Comparison of ENCODE assay signal across 9 cellular contexts in the genomic region with DNA sequence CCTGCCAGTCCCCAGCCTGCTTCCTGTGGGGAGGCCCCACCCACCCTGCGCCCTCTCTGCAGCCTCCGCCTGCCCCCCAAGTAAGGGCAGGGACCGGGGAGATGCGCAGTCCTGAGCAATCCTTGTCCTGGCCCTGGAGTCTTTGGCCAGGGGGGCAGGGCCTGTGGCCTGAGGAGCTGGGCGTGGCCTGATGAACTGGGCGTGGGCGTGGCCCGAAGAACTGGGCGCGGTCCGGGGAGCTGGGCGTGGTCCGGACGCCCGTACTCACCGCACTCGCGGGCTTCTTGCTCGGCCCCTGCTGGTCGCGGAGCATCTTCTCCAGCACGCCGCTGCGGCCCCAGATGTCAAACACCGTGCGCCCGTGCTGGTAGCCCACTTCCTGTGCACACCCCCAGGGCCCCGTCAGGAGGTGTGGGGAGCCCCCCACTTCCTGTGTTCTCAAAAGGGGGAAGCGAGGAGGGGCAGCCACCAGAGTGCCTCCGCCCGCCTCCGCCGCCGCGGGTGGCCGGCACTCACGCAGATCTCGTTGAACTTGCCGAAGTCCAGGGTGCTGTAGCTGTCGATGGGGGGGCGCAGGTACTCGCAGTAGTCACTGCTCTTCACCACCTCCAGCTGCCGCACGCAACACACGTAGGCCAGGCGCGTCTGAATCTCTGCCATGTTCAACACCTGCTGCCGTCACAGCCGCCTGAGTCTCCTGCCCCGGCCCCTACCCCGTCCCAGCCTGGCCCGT. TPM values are rescaled to one million over a fixed set of nuclear protein-coding genes. Genes with fewer than 3 reads are reported as not detected.
DNase-seq lines count a peak whose midpoint lies in the region; ATAC-seq, FAIRE-seq and TF ChIP-seq lines count a peak whose summit lies in the region.
"Had no signal": no experiment of that assay in that cellular context is flagged by ENCODE, and none has a peak within 500 bp of the region (broad histone marks: within the 10 kb centered on the region; RNA-seq: fewer than 3 reads in every experiment).

No MANE protein-coding gene starts in this region.

- H3K9ac ChIP-seq in K562 (ENCODE audit: insufficient read depth in 1 of 2, low read depth in 2 of 2, low read length in 2 of 2) (peak overlapping the region in 1 of 2 experiments; percentile 97; a peak in 2 of 4 replicates), neural progenitor cell (no peak overlapping the region)

- H3K9me1 ChIP-seq in K562 (ENCODE audit: control insufficient read depth, insufficient read depth, low read length), result no peaks in the 10 kb centered on the region

- peak overlapping the region; percentile 86 for H2AFZ ChIP-seq in K562 (ENCODE audit: low read depth, low read length)
- no peak overlapping the region for H2AFZ ChIP-seq in neural progenitor cell (replicated peaks)

- peak; percentile 37 for ATAC-seq in HG02763 (IDR thresholded peaks at IDR 0.05; ENCODE audit: unreplicated experiment)
- ATAC-seq in K562, result peak; percentile 96

- H3K36me3 Mint-ChIP-seq in neural progenitor cell (no peaks in the 10 kb centered on the region), MCF 10A (ENCODE audit: insufficient read depth, unreplicated experiment) (no peaks in the 10 kb centered on the region)

- H3K27ac ChIP-seq in K562 (ENCODE audit: extremely low read depth, low read depth, low read length) (no peak overlapping the region), neural progenitor cell (no peak overlapping the region), prostate gland (no peak overlapping the region)

- in situ Hi-C loops in K562 (cut with MboI), result no loop called here

- no peak overlapping the region for H3K27ac Mint-ChIP-seq in neural progenitor cell
- no peak overlapping the region for H3K27ac Mint-ChIP-seq in MCF 10A (ENCODE audit: low read depth, unreplicated experiment)

- no peaks in the 10 kb centered on the region for H3K27me3 Mint-ChIP-seq in neural progenitor cell (ENCODE audit: insufficient read depth, low read depth)
- H3K27me3 Mint-ChIP-seq in MCF 10A (ENCODE audit: insufficient read depth, unreplicated experiment), result peaks cover 12% of the 10 kb centered on the region

- peaks cover 6% of the 10 kb centered on the region for H3K4me1 Mint-ChIP-seq in neural progenitor cell
- H3K4me1 Mint-ChIP-seq in MCF 10A (ENCODE audit: insufficient read depth, unreplicated experiment), result no peaks in the 10 kb centered on the region

- H3K27me3 ChIP-seq in K562 (ENCODE audit: control insufficient read depth in 2 of 2, insufficient read depth in 2 of 2, low read length in 2 of 2), result no peaks in the 10 kb centered on the region
- H3K27me3 ChIP-seq in neural progenitor cell, result peaks cover 48% of the 10 kb centered on the region
- H3K27me3 ChIP-seq in prostate gland (replicated peaks; ENCODE audit: insufficient read depth), result no peaks in the 10 kb centered on the region

- no peak for TF ChIP-seq EP300 in K562 (IDR thresholded peaks at IDR 0.05; ENCODE audit: low read length)

- no peaks in the 10 kb centered on the region for H3K9me3 ChIP-seq in K562 (replicated peaks; ENCODE audit: control insufficient read depth, insufficient read depth, low read depth, low read length)
- H3K9me3 ChIP-seq in neural progenitor cell (ENCODE audit: low read depth), result no peaks in the 10 kb centered on the region
- no peaks in the 10 kb centered on the region for H3K9me3 ChIP-seq in prostate gland

- peak in 1 of 2 experiments; percentile 29; a peak in 3 of 4 replicates for TF ChIP-seq RAD21 in K562 (CRISPR knock-in tag; conservative IDR thresholded peaks at IDR 0.05 in 1 of 2, IDR thresholded peaks at IDR 0.05 in 1 of 2)

- POLR2A ChIA-PET in K562 (lab: Yijun Ruan, JAX) (interaction anchor here (0.6 to 1.5 kb wide), 4 partner anchors 9 to 756 kb away, joined by 3 to 6 read pairs (median 4); no protein-coding TSS in a partner anchor), MCF 10A (lab: Yijun Ruan, JAX) (no interaction called here)

- CTCF ChIA-PET in K562 (lab: Yijun Ruan, JAX; ENCODE audit: low intra/inter-chr PET ratio) (no interaction called here), MCF 10A (lab: Yijun Ruan, JAX) (no interaction called here)

- intact Hi-C loops in K562 (cut with micrococcal nuclease) (loop anchor here (2.0 kb wide), 1 partner anchor 31 kb away; no protein-coding TSS in a partner anchor), prostate gland (cut with DNase I) (no loop called here), MCF 10A (cut with micrococcal nuclease) (no loop called here)

- peak; percentile 50 to 62 (median 52) for TF ChIP-seq CTCF in K562 (IDR thresholded peaks at IDR 0.05 in 2 of 3, conservative IDR thresholded peaks at IDR 0.05 in 1 of 3; ENCODE audit: insufficient read depth in 2 of 3, low read depth in 1 of 3, low read length in 3 of 3)
- peak; percentile 24 for TF ChIP-seq CTCF in neural progenitor cell (IDR thresholded peaks at IDR 0.05)
- no peak for TF ChIP-seq CTCF in prostate gland (IDR thresholded peaks at IDR 0.05)
- no peak for TF ChIP-seq CTCF in MCF 10A (IDR thresholded peaks at IDR 0.05; ENCODE audit: unreplicated experiment)

- H3K9me3 Mint-ChIP-seq in neural progenitor cell (peaks cover 2% of the 10 kb centered on the region), MCF 10A (ENCODE audit: unreplicated experiment) (no peaks in the 10 kb centered on the region)

- H4K20me1 ChIP-seq in K562 (replicated peaks; ENCODE audit: control insufficient read depth, insufficient read depth, low read length), result no peaks in the 10 kb centered on the region
- H4K20me1 ChIP-seq in neural progenitor cell (ENCODE audit: low read depth), result peaks cover 18% of the 10 kb centered on the region

- WGBS in K562 (ENCODE audit: insufficient coverage, low coverage, missing lambda C conversion rate), result 4% methylated on average over 31 of the region's 52 CpGs
- WGBS in prostate gland, result 66% methylated on average over 47 of the region's 52 CpGs

- H3K36me3 ChIP-seq in K562 (ENCODE audit: control insufficient read depth, insufficient read depth, low read length), result peaks cover 12% of the 10 kb centered on the region; the same call in 1 of the 3 replicates
- H3K36me3 ChIP-seq in neural progenitor cell, result no peaks in the 10 kb centered on the region
- no peaks in the 10 kb centered on the region for H3K36me3 ChIP-seq in prostate gland

- DNase-seq in ELF-1 (ENCODE audit: low read depth, low spot score), result peak; percentile 88
- DNase-seq in T-helper 9 cell, result peak; percentile 57
- peak; percentile 92 to 95 (median 94) for DNase-seq in K562 (ENCODE audit: extremely low read depth in 1 of 4, low spot score in 3 of 4)
- peak; percentile 93 for DNase-seq in neural progenitor cell (ENCODE audit: low spot score)
- DNase-seq in prostate gland (ENCODE audit: low spot score), result no peak
- no peak for DNase-seq in MCF 10A (ENCODE audit: unreplicated experiment)
- DNase-seq in cerebellum (ENCODE audit: low spot score), result no peak

- H3K4me1 ChIP-seq in K562 (replicated peaks in 1 of 2; ENCODE audit: control insufficient read depth in 2 of 2, insufficient read depth in 2 of 2, low read length in 2 of 2) (peaks cover 17 to 95% of the 10 kb centered on the region in 2 experiments), neural progenitor cell (peaks cover 11% of the 10 kb centered on the region), prostate gland (replicated peaks) (peaks cover 9% of the 10 kb centered on the region)

- H3K4me3 ChIP-seq in K562 (peak overlapping the region; percentile 32), neural progenitor cell (no peak overlapping the region), prostate gland (no peak overlapping the region)

- FAIRE-seq in K562 (lab: Jason Lieb, UNC), result peak; percentile 99
- FAIRE-seq: keratinocyte had no signal

- H3K79me2 ChIP-seq in K562 (ENCODE audit: control insufficient read depth, insufficient read depth, low read length), result peaks cover 12% of the 10 kb centered on the region
- peaks cover 7% of the 10 kb centered on the region for H3K79me2 ChIP-seq in neural progenitor cell (ENCODE audit: low read depth)

- TF ChIP-seq POLR2A in K562 (conservative IDR thresholded peaks at IDR 0.05) (0 out of 2 replicates have a peak, but pooled peaks have one; percentile 45), prostate gland (IDR thresholded peaks at IDR 0.05) (no peak)

- H3K4me2 ChIP-seq in K562 (ENCODE audit: insufficient read depth, low read length) (peak overlapping the region; percentile 75), neural progenitor cell (peak overlapping the region; percentile 52)

- H3F3A ChIP-seq in neural progenitor cell (ENCODE audit: low read depth), result no peaks in the 10 kb centered on the region

- H3K4me3 Mint-ChIP-seq in neural progenitor cell, result no peak overlapping the region
- H3K4me3 Mint-ChIP-seq in MCF 10A (ENCODE audit: unreplicated experiment), result no peak overlapping the region

- no TSS peak for BruUV-seq in K562 (replicated peaks; lab: Mats Ljungman, UMichigan)
- no TSS peak for BruUV-seq in MCF 10A (replicated peaks; lab: Mats Ljungman, UMichigan)

RNA-seq across cellular contexts. Expression of a gene that starts 2.7 kb away (rescaled TPM):
- 47.6 and 128 TPM in 2 replicates for total RNA-seq in K562 (2011; cell fraction: chromatin; rRNA removed; ENCODE audit: low replicate concordance)
- 87.2 and 93.1 TPM in 2 replicates for total RNA-seq in K562 (2011; cell fraction: nucleolus; rRNA removed)
- total RNA-seq in K562 (2011; cell fraction: nucleoplasm; rRNA removed), result 47.3 and 58.7 TPM in 2 replicates
- total RNA-seq in K562 (2014; rRNA removed) (49.2 and 60.0 TPM in 2 replicates), K562 (2014; rRNA removed; fragmentation: Illumina TruSeq; extraction: Trizol) (24.4 and 29.3 TPM in 2 replicates), K562 (2015; rRNA removed; fragmentation: Illumina TruSeq; extraction: Trizol) (28.2 and 29.1 TPM in 2 replicates), K562 (2021) (72.0 and 74.5 TPM in 2 replicates), neural progenitor cell (ENCODE audit: low replicate concordance) (17.1 and 62.0 TPM in 2 replicates), prostate gland (100 to 1,000 TPM in 1 of 2 donors, 10 to 100 TPM in 1; 42.4 to 128 TPM), MCF 10A (2022) (37.8 and 43.1 TPM in 2 replicates), cerebellum (26.7 TPM)
- polyA plus RNA-seq in K562 (2011; rRNA removed) (44.9 and 71.8 TPM in 2 replicates), K562 (2014; fragmentation: Illumina TruSeq; extraction: Trizol) (26.4 and 44.1 TPM in 2 replicates), K562 (2014; fragmentation: Nextera tagmentation; extraction: Ambion mirVana) (under 1 TPM; 0.20 to 0.42 TPM), K562 (2014; rRNA removed) (76.3 and 82.7 TPM in 2 replicates)
- 59.2 and 114 TPM in 2 replicates for polyA plus RNA-seq in K562 (2011; cell fraction: cytosol; rRNA removed)
- 244 and 400 TPM in 2 replicates for polyA plus RNA-seq in K562 (2011; cell fraction: nucleus; rRNA removed)
- polyA plus RNA-seq in K562 (2012), result 38.5 and 48.2 TPM in 2 replicates
- 25.2 and 31.9 TPM in 2 replicates for polyA minus RNA-seq in K562 (2011; rRNA and poly(A)+ RNA removed)
- polyA minus RNA-seq in K562 (2011; cell fraction: cytosol; rRNA and poly(A)+ RNA removed), result 37.7 and 44.3 TPM in 2 replicates
- 47.9 and 59.5 TPM in 2 replicates for polyA minus RNA-seq in K562 (2011; cell fraction: nucleus; rRNA and poly(A)+ RNA removed)

RNA-seq across cellular contexts. Expression of a gene that starts 20.7 kb away (rescaled TPM):
- 0.23 and 0.67 TPM in 2 replicates for total RNA-seq in K562 (2011; cell fraction: chromatin; rRNA removed; ENCODE audit: low replicate concordance)
- total RNA-seq in K562 (2011; cell fraction: nucleolus; rRNA removed), result 0.50 and 0.53 TPM in 2 replicates
- total RNA-seq in K562 (2011; cell fraction: nucleoplasm; rRNA removed), result 0.22 TPM in 1 of 2 replicates, not detected in the other
- 0.16 and 0.27 TPM in 2 replicates for total RNA-seq in K562 (2014; rRNA removed)
- total RNA-seq in K562 (2014; rRNA removed; fragmentation: Illumina TruSeq; extraction: Trizol), result not detected in 2 replicates
- 0.08 TPM in 1 of 2 replicates, not detected in the other for total RNA-seq in K562 (2015; rRNA removed; fragmentation: Illumina TruSeq; extraction: Trizol)
- total RNA-seq in K562 (2021), result 0.13 and 0.18 TPM in 2 replicates
- polyA plus RNA-seq in K562 (2011; rRNA removed), result 0.06 and 0.11 TPM in 2 replicates
- 0.04 and 0.27 TPM in 2 replicates for polyA plus RNA-seq in K562 (2011; cell fraction: cytosol; rRNA removed)
- 0.63 and 1.0 TPM in 2 replicates for polyA plus RNA-seq in K562 (2011; cell fraction: nucleus; rRNA removed)
- polyA plus RNA-seq in K562 (2012), result 0.12 and 0.16 TPM in 2 replicates
- 0.07 TPM in 1 of 2 replicates, not detected in the other for polyA plus RNA-seq in K562 (2014; fragmentation: Illumina TruSeq; extraction: Trizol)
- not detected for polyA plus RNA-seq in K562 (2014; fragmentation: Nextera tagmentation; extraction: Ambion mirVana)
- 0.20 TPM in 1 of 2 replicates, not detected in the other for polyA plus RNA-seq in K562 (2014; rRNA removed)
- polyA minus RNA-seq in K562 (2011; rRNA and poly(A)+ RNA removed), result not detected in 2 replicates
- polyA minus RNA-seq in K562 (2011; cell fraction: cytosol; rRNA and poly(A)+ RNA removed), result not detected in 2 replicates
- 0.13 and 0.22 TPM in 2 replicates for polyA minus RNA-seq in K562 (2011; cell fraction: nucleus; rRNA and poly(A)+ RNA removed)
- total RNA-seq in neural progenitor cell (ENCODE audit: low replicate concordance), result not detected in 2 replicates
- total RNA-seq in prostate gland, result 1 to 10 TPM; 1.8 TPM
- not detected in 2 replicates for total RNA-seq in MCF 10A (2022)
- 0.09 TPM for total RNA-seq in cerebellum
- polyA plus RNA-seq: keratinocyte had no signal

RNA-seq across cellular contexts. Expression of a gene that starts 38.6 kb away (rescaled TPM):
- 0.25 and 0.97 TPM in 2 replicates for total RNA-seq in K562 (2011; cell fraction: chromatin; rRNA removed; ENCODE audit: low replicate concordance)
- 1.6 and 1.8 TPM in 2 replicates for total RNA-seq in K562 (2011; cell fraction: nucleolus; rRNA removed)
- total RNA-seq in K562 (2011; cell fraction: nucleoplasm; rRNA removed), result 0.69 and 0.88 TPM in 2 replicates
- 0.33 and 0.50 TPM in 2 replicates for total RNA-seq in K562 (2014; rRNA removed)
- not detected in 2 replicates for total RNA-seq in K562 (2014; rRNA removed; fragmentation: Illumina TruSeq; extraction: Trizol)
- 0.07 TPM in 1 of 2 replicates, not detected in the other for total RNA-seq in K562 (2015; rRNA removed; fragmentation: Illumina TruSeq; extraction: Trizol)
- 0.63 and 1.2 TPM in 2 replicates for total RNA-seq in K562 (2021)
- polyA plus RNA-seq in K562 (2011; rRNA removed), result 0.11 and 0.22 TPM in 2 replicates
- polyA plus RNA-seq in K562 (2011; cell fraction: cytosol; rRNA removed), result 0.13 and 0.36 TPM in 2 replicates
- polyA plus RNA-seq in K562 (2011; cell fraction: nucleus; rRNA removed), result 2.8 and 4.7 TPM in 2 replicates
- 0.34 and 2.4 TPM in 2 replicates for polyA plus RNA-seq in K562 (2012)
- not detected in 2 replicates for polyA plus RNA-seq in K562 (2014; fragmentation: Illumina TruSeq; extraction: Trizol)
- polyA plus RNA-seq in K562 (2014; fragmentation: Nextera tagmentation; extraction: Ambion mirVana), result not detected
- polyA plus RNA-seq in K562 (2014; rRNA removed), result 0.20 and 0.50 TPM in 2 replicates
- not detected in 2 replicates for polyA minus RNA-seq in K562 (2011; rRNA and poly(A)+ RNA removed)
- polyA minus RNA-seq in K562 (2011; cell fraction: cytosol; rRNA and poly(A)+ RNA removed), result not detected in 2 replicates
- polyA minus RNA-seq in K562 (2011; cell fraction: nucleus; rRNA and poly(A)+ RNA removed), result 0.81 and 1.00 TPM in 2 replicates
- 0.39 and 0.65 TPM in 2 replicates for total RNA-seq in neural progenitor cell (ENCODE audit: low replicate concordance)
- total RNA-seq in prostate gland, result 10 to 100 TPM in 1 of 2 donors, 1 to 10 TPM in 1; 7.5 to 17.1 TPM
- 8.2 and 8.9 TPM in 2 replicates for total RNA-seq in MCF 10A (2022)
- 1.5 TPM for total RNA-seq in cerebellum

RNA-seq across cellular contexts. Expression of a gene that starts 38.9 kb away (rescaled TPM):
- 17.3 and 38.8 TPM in 2 replicates for total RNA-seq in K562 (2011; cell fraction: chromatin; rRNA removed; ENCODE audit: low replicate concordance)
- 26.5 and 29.7 TPM in 2 replicates for total RNA-seq in K562 (2011; cell fraction: nucleolus; rRNA removed)
- 17.2 and 17.5 TPM in 2 replicates for total RNA-seq in K562 (2011; cell fraction: nucleoplasm; rRNA removed)
- 6.5 and 6.7 TPM in 2 replicates for total RNA-seq in K562 (2014; rRNA removed)
- total RNA-seq in K562 (2014; rRNA removed; fragmentation: Illumina TruSeq; extraction: Trizol), result 1.3 and 1.5 TPM in 2 replicates
- 3.3 and 3.4 TPM in 2 replicates for total RNA-seq in K562 (2015; rRNA removed; fragmentation: Illumina TruSeq; extraction: Trizol)
- total RNA-seq in K562 (2021), result 11.7 and 12.5 TPM in 2 replicates
- 3.9 and 8.0 TPM in 2 replicates for polyA plus RNA-seq in K562 (2011; rRNA removed)
- 5.1 and 8.7 TPM in 2 replicates for polyA plus RNA-seq in K562 (2011; cell fraction: cytosol; rRNA removed)
- polyA plus RNA-seq in K562 (2011; cell fraction: nucleus; rRNA removed), result 60.2 and 73.6 TPM in 2 replicates
- 7.9 and 18.3 TPM in 2 replicates for polyA plus RNA-seq in K562 (2012)
- 5.6 and 8.5 TPM in 2 replicates for polyA plus RNA-seq in K562 (2014; fragmentation: Illumina TruSeq; extraction: Trizol)
- under 1 TPM; 0.29 to 0.35 TPM for polyA plus RNA-seq in K562 (2014; fragmentation: Nextera tagmentation; extraction: Ambion mirVana)
- 8.6 and 10.2 TPM in 2 replicates for polyA plus RNA-seq in K562 (2014; rRNA removed)
- polyA minus RNA-seq in K562 (2011; rRNA and poly(A)+ RNA removed), result 2.0 and 3.0 TPM in 2 replicates
- polyA minus RNA-seq in K562 (2011; cell fraction: cytosol; rRNA and poly(A)+ RNA removed), result 2.3 and 5.6 TPM in 2 replicates
- polyA minus RNA-seq in K562 (2011; cell fraction: nucleus; rRNA and poly(A)+ RNA removed), result 6.2 and 8.9 TPM in 2 replicates
- total RNA-seq in neural progenitor cell (ENCODE audit: low replicate concordance), result 4.7 and 25.1 TPM in 2 replicates
- total RNA-seq in prostate gland, result 10 to 100 TPM; 32.6 to 44.8 TPM
- total RNA-seq in MCF 10A (2022), result 17.1 and 23.9 TPM in 2 replicates
- 15.2 TPM for total RNA-seq in cerebellum

Comparison
In these comparisons a context has a peak if more than half of its experiments do, and no peak if none do; other contexts are left out.
1. DNase-seq: peak in ELF-1 (single experiment), T-helper 9 cell (single experiment), K562 (4 of 4) and neural progenitor cell (single experiment); none in prostate gland (single experiment), MCF 10A (single experiment) and cerebellum (single experiment).
2. CTCF ChIP-seq: peak in K562 (3 of 3) and neural progenitor cell (single experiment); none in prostate gland (0 of 4) and MCF 10A (single experiment).